In the genomic region with DNA sequence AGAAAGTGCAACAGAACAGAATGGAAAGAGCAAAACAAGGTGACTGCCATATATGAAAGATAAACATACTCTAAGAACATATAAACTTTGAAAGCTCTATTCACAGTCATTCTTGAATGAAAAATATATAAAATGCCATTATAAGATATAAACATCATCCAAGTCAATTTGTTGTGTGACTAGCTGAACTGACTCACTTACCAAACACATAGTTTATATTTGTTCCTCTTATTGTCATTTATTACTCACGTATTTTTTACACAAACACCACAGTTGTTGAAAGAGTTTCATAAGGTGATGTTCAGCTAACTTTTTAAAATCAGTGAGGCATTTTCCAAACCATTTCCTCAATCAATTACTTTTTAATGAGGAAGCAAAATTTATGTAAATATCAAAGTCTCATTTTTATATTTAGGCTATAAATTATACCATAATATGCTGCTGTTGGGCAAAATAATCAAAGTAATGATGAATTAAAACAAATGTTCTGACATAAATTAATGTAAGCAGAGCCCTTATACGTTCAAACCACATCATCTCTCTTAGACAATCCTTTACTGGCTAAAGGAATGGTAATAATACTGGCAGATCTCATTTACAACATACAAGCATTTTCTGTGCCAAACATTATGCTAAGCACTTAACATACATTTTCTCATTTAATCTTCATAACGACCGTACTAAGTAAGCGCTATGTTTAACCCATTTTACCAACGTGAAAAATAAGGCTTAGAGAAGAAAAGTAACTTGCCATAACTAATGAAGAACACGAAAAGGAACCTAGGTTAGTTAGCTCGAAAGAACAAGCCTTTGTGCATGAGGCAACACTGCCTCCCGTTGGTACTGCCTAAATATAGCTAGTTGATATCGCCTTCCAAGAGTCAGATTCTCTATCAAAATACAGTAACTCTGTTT, we compare ENCODE assay signal across 8 cellular contexts. TPM values are rescaled to one million over a fixed set of nuclear protein-coding genes. Genes with fewer than 3 reads are reported as not detected.
DNase-seq lines count a peak whose midpoint lies in the region; ATAC-seq and FAIRE-seq lines count a peak whose summit lies in the region.

No MANE protein-coding gene starts in this region.

- peaks cover 10% of the 10 kb centered on the region for H3K4me1 ChIP-seq in SJCRH30

- FAIRE-seq in islet of Langerhans (lab: Jason Lieb, UNC), result peak; percentile 94

- H3K9me3 Mint-ChIP-seq in stimulated activated memory B cell treated with anti-CD40 and anti-IgM and Interleukin-4, amounts not matched to agents 10 μg/mL and 1 μg/mL and 100 μg/mL, for 72 hours, result no peaks in the 10 kb centered on the region

- H3K27me3 Mint-ChIP-seq in stimulated activated memory B cell treated with anti-CD40 and anti-IgM and Interleukin-4, amounts not matched to agents 10 μg/mL and 1 μg/mL and 100 μg/mL, for 72 hours, result no peaks in the 10 kb centered on the region

- H3K4me1 Mint-ChIP-seq in stimulated activated memory B cell treated with anti-CD40 and anti-IgM and Interleukin-4, amounts not matched to agents 10 μg/mL and 1 μg/mL and 100 μg/mL, for 72 hours, result peaks cover 4% of the 10 kb centered on the region

- ATAC-seq in GM19455 (IDR thresholded peaks at IDR 0.05; ENCODE audit: unreplicated experiment) (peak; percentile 65), HG03469 (IDR thresholded peaks at IDR 0.05; ENCODE audit: unreplicated experiment) (peak; percentile 77)
- ATAC-seq in stimulated activated memory B cell treated with anti-CD40 and anti-IgM and Interleukin-4, amounts not matched to agents 10 μg/mL and 1 μg/mL and 100 μg/mL, for 72 hours, result peak; percentile 60

- no peak overlapping the region for H3K27ac Mint-ChIP-seq in stimulated activated memory B cell treated with anti-CD40 and anti-IgM and Interleukin-4, amounts not matched to agents 10 μg/mL and 1 μg/mL and 100 μg/mL, for 72 hours

- H3K36me3 Mint-ChIP-seq in stimulated activated memory B cell treated with anti-CD40 and anti-IgM and Interleukin-4, amounts not matched to agents 10 μg/mL and 1 μg/mL and 100 μg/mL, for 72 hours, result no peaks in the 10 kb centered on the region

- H3K27ac ChIP-seq in SJCRH30, result no peak overlapping the region

- H3K27me3 ChIP-seq in SJCRH30, result no peaks in the 10 kb centered on the region

- 0 out of 2 replicates have a peak, but pooled peaks cover 5% of the 10 kb centered on the region for H3K36me3 ChIP-seq in SJCRH30

- no peak overlapping the region for H3K4me3 Mint-ChIP-seq in stimulated activated memory B cell treated with anti-CD40 and anti-IgM and Interleukin-4, amounts not matched to agents 10 μg/mL and 1 μg/mL and 100 μg/mL, for 72 hours

- H3K9me3 ChIP-seq in SJCRH30 (replicated peaks), result no peaks in the 10 kb centered on the region

- H3K4me3 ChIP-seq in SJCRH30, result no peak overlapping the region

- DNase-seq in DMS153 treated with DMSO at 0.1 percent for 48 hours (lab: John Stamatoyannopoulos, UW; ENCODE audit: unreplicated experiment), result peak; percentile 15
- peak; percentile 24 to 61 for DNase-seq in SJCRH30
- DNase-seq in amniotic epithelial cell (ENCODE audit: low read depth), result peak; percentile 35
- DNase-seq in DMS79 (lab: John Stamatoyannopoulos, UW), result no peak

RNA-seq across cellular contexts. Expression of a gene that starts 7.3 kb away (rescaled TPM):
- 16.5 and 19.3 TPM in 2 replicates for total RNA-seq in SJCRH30 (2014; rRNA removed; shearing (Covaris generic))
